2 cellular contexts compared by ENCODE assay signal in genomic region chr7:140453273-140453672, GRCh38.
TF ChIP-seq lines count a peak whose summit lies in the region.

No MANE protein-coding gene starts in this region.

TF ChIP-seq in HCT116, 20 proteins besides CTCF, POLR2A, EP300 and RAD21:
- no peak for TF ChIP-seq TCF7L2 (IDR thresholded peaks at IDR 0.05; ENCODE audit: borderline replicate concordance, extremely low read depth, insufficient read depth, insufficient read length)
- TF ChIP-seq POLR2AphosphoS5 (IDR thresholded peaks at IDR 0.05; ENCODE audit: low read depth, low read length), result no peak
- no peak for TF ChIP-seq REST (IDR thresholded peaks at IDR 0.05; ENCODE audit: low read depth)
- no peak for TF ChIP-seq SP1 (IDR thresholded peaks at IDR 0.05; ENCODE audit: low read depth)
- TF ChIP-seq MAX (IDR thresholded peaks at IDR 0.05), result no peak
- no peak for TF ChIP-seq ZFX (IDR thresholded peaks at IDR 0.05)
- TF ChIP-seq ZBTB33 (IDR thresholded peaks at IDR 0.05; ENCODE audit: extremely low read depth, insufficient replicate concordance, low read length), result no peak
- no peak for TF ChIP-seq ZNF274 (IDR thresholded peaks at IDR 0.05; ENCODE audit: low read depth, low read length)
- no peak for TF ChIP-seq EZH2 (IDR thresholded peaks at IDR 0.05)
- TF ChIP-seq YY1 (IDR thresholded peaks at IDR 0.05; ENCODE audit: extremely low read depth, insufficient replicate concordance, low read depth, low read length), result no peak
- TF ChIP-seq ELF1 (IDR thresholded peaks at IDR 0.05; ENCODE audit: borderline replicate concordance, low read depth), result no peak
- no peak for TF ChIP-seq FOSL1 (IDR thresholded peaks at IDR 0.05; ENCODE audit: low read depth)

TF ChIP-seq in GM12878, 131 proteins besides CTCF, POLR2A, EP300 and RAD21:
- TF ChIP-seq NFYA (IDR thresholded peaks at IDR 0.05; ENCODE audit: borderline replicate concordance, low read depth, low read length) (no peak), YBX1 (IDR thresholded peaks at IDR 0.05) (no peak), HDAC2 (IDR thresholded peaks at IDR 0.05) (no peak), KAT2A (conservative IDR thresholded peaks at IDR 0.05; ENCODE audit: control insufficient read depth, low read depth, low read length) (no peak), ELK1 (IDR thresholded peaks at IDR 0.05; ENCODE audit: low read depth, low read length) (no peak), E4F1 (IDR thresholded peaks at IDR 0.05; ENCODE audit: borderline replicate concordance, partially characterized antibody) (no peak), RELB (IDR thresholded peaks at IDR 0.05; ENCODE audit: low read depth) (no peak), EED (IDR thresholded peaks at IDR 0.05; ENCODE audit: low read depth) (no peak), PKNOX1 (IDR thresholded peaks at IDR 0.05) (no peak), BCLAF1 (IDR thresholded peaks at IDR 0.05) (no peak), BRCA1 (IDR thresholded peaks at IDR 0.05; ENCODE audit: low read depth, low read length) (no peak), SP1 (IDR thresholded peaks at IDR 0.05; ENCODE audit: low read depth, low read length) (no peak), HDAC6 (IDR thresholded peaks at IDR 0.05; ENCODE audit: unreplicated experiment) (no peak), FOXK2 (IDR thresholded peaks at IDR 0.05) (no peak), MLLT1 (IDR thresholded peaks at IDR 0.05) (no peak), ZNF217 (IDR thresholded peaks at IDR 0.05) (no peak)
